Comparison of ENCODE assay signal across 11 cellular contexts in the genomic region with DNA sequence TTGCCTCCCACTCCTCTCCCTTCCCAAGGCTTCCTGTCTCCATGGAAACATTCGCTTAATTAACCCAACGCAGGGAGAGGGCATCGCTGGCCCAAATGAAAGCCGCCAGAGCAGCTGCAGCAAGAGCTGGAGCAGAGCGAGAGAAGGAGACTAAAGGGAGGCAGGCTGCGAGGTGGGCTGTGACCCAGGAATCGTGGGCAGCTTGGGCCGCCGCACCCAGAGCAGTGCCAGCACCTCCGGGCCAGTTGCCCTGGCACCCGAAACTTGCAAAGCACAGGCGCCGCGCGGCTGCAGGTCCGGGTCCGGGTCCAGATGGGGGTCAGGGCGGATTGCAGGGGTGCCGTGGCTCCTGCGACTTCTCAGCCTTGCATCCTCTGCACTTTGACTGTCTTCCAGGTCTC. TPM values are rescaled to one million over a fixed set of nuclear protein-coding genes. Genes with fewer than 3 reads are reported as not detected.
A peak's percentile ranks its signal among the peaks of the same experiment; 100 is the strongest.
DNase-seq lines count a peak whose midpoint lies in the region; ATAC-seq and TF ChIP-seq lines count a peak whose summit lies in the region.
"Had no signal": no experiment of that assay in that cellular context is flagged by ENCODE, and none has a peak within 500 bp of the region (broad histone marks: within the 10 kb centered on the region; RNA-seq: fewer than 3 reads in every experiment).

No MANE protein-coding gene starts in this region.

- H3K4me1 Mint-ChIP-seq in H9 = peaks cover 2 to 4% of the 10 kb centered on the region in 2 experiments; a peak in 2 of 4 replicates

- H2BK15ac ChIP-seq in H9 (ENCODE audit: low read depth, low read length) = no peak overlapping the region

- H2BK5ac ChIP-seq in H9 (ENCODE audit: insufficient read length, low read length) = no peak overlapping the region

- H3K23ac ChIP-seq in H9 (ENCODE audit: insufficient read length, low read depth, low read length) = no peak overlapping the region

- no peak overlapping the region for H3K14ac ChIP-seq in H9 (ENCODE audit: insufficient read depth, low read length)

- no peak overlapping the region for H3T11ph ChIP-seq in H9 (ENCODE audit: low read length)

- H3K27ac Mint-ChIP-seq in H9 = no peak overlapping the region; a peak in 1 of 7 replicates

- H3K9me3 ChIP-seq in H9 (ENCODE audit: control insufficient read depth, low read depth, low read length) (no peaks in the 10 kb centered on the region), iPS-18c (ENCODE audit: control insufficient read depth, insufficient read depth, low read length) (no peaks in the 10 kb centered on the region), stomach smooth muscle (ENCODE audit: control insufficient read depth in 2 of 2, low read length in 2 of 2) (no peaks in the 10 kb centered on the region)

- no peak overlapping the region for H3K56ac ChIP-seq in H9 (ENCODE audit: insufficient read length, low read depth, low read length)

- H2BK120ac ChIP-seq in H9 (ENCODE audit: low read depth, low read length, poor library complexity, severe bottlenecking) = no peak overlapping the region

- no peak overlapping the region for H3K4me3 Mint-ChIP-seq in H9

- no peak overlapping the region for H3K4ac ChIP-seq in H9 (ENCODE audit: low read depth, low read length)

- no peaks in the 10 kb centered on the region for H3K9me3 Mint-ChIP-seq in H9

- H2AFZ ChIP-seq in H9 (ENCODE audit: low read length) = no peak overlapping the region

- H4K5ac ChIP-seq in H9 (ENCODE audit: insufficient read length, low read depth, low read length) = no peak overlapping the region

- DNase-seq in H9 (peak; percentile 64), cardiac fibroblast (ENCODE audit: low read depth in 2 of 2) (peak in 1 of 2 donors; percentile 27), NCI-H2081 treated with DMSO at 0.1 percent for 48 hours (lab: John Stamatoyannopoulos, UW) (no peak), activated T-cell treated with anti-CD3 and anti-CD28 coated beads for 4 hours (no peak)
- DNase-seq: activated effector memory CD4-positive, alpha-beta T cell treated with Interleukin-2 at 50 U/mL for 16 hours; T-helper 2 cell had no signal

- no peak for ATAC-seq in GM19328 (IDR thresholded peaks at IDR 0.05; ENCODE audit: unreplicated experiment)
- ATAC-seq in HG02759 (IDR thresholded peaks at IDR 0.05; ENCODE audit: unreplicated experiment) = no peak

- H3K36me3 ChIP-seq in stomach smooth muscle (ENCODE audit: control insufficient read depth in 2 of 2, insufficient read depth in 2 of 2, low read length in 2 of 2) = no peaks in the 10 kb centered on the region

- peak overlapping the region; percentile 30 for H3K18ac ChIP-seq in H9 (ENCODE audit: insufficient read length, low read depth, low read length)

- no peak overlapping the region for H2BK12ac ChIP-seq in H9 (ENCODE audit: insufficient read length, low read depth, low read length)

- H4K91ac ChIP-seq in H9 (ENCODE audit: insufficient read length, low read depth, low read length) = no peak overlapping the region

- no peaks in the 10 kb centered on the region for H3K79me1 ChIP-seq in H9 (ENCODE audit: insufficient read depth, low read depth, low read length, poor library complexity, severe bottlenecking)

- no peak overlapping the region for H2BK20ac ChIP-seq in H9 (ENCODE audit: low read depth, low read length, poor library complexity, severe bottlenecking)

- H3K4me1 ChIP-seq in H9 (ENCODE audit: insufficient read depth, low read length) (no peaks in the 10 kb centered on the region), stomach smooth muscle (ENCODE audit: control insufficient read depth, insufficient read depth, low read length) (no peaks in the 10 kb centered on the region)

- no CpG with 5 or more reads among the region's 20 CpGs for WGBS in H9 (ENCODE audit: extremely low coverage, insufficient read length, low lambda C conversion rate)

- no peaks in the 10 kb centered on the region for H3K27me3 ChIP-seq in H9 (ENCODE audit: insufficient read depth, low read length)
- H3K27me3 ChIP-seq in stomach smooth muscle (ENCODE audit: control insufficient read depth in 1 of 2, insufficient read depth in 2 of 2, low read length in 2 of 2) = peaks cover 2 to 7% of the 10 kb centered on the region in 2 donors

- H3K27ac ChIP-seq in H9 (ENCODE audit: insufficient read length, low read depth, low read length) = no peak overlapping the region
- H3K27ac ChIP-seq in stomach smooth muscle (ENCODE audit: low read length) = no peak overlapping the region

- no peaks in the 10 kb centered on the region for H3K79me2 ChIP-seq in H9 (ENCODE audit: insufficient read depth, low read length)

- H3K4me3 ChIP-seq in cardiac fibroblast (replicated peaks in 1 of 2; ENCODE audit: low read depth in 2 of 2, low read length in 2 of 2) = peak overlapping the region; percentile 43 to 47
- H3K4me3 ChIP-seq in iPS-18c (ENCODE audit: insufficient read depth, low read depth, low read length) = 0 out of 2 replicates have a peak overlapping the region, but pooled peaks have one; percentile 9
- peak overlapping the region; percentile 51 to 66 for H3K4me3 ChIP-seq in stomach smooth muscle (ENCODE audit: low read length in 2 of 2)

- no peak overlapping the region for H4K8ac ChIP-seq in H9 (replicated peaks; ENCODE audit: insufficient read length, low read depth, low read length)

- no peaks in the 10 kb centered on the region for H3K27me3 Mint-ChIP-seq in H9 (ENCODE audit: low read depth)

- no peak for TF ChIP-seq CTCF in H9 (conservative IDR thresholded peaks at IDR 0.05)
- TF ChIP-seq CTCF in cardiac fibroblast (IDR thresholded peaks at IDR 0.05; ENCODE audit: low read depth, low read length) = no peak

- no peak overlapping the region for H3K4me2 ChIP-seq in H9 (ENCODE audit: insufficient read depth, insufficient read length, low read length)

- H3K9ac ChIP-seq in H9 (ENCODE audit: extremely low read depth, insufficient read length, low read length) = no peak overlapping the region
- H3K9ac ChIP-seq in stomach smooth muscle (ENCODE audit: low read length in 2 of 2) = no peak overlapping the region

- no peak overlapping the region for H2AK5ac ChIP-seq in H9 (ENCODE audit: insufficient read length, low read length)

- H3K23me2 ChIP-seq in H9 (ENCODE audit: insufficient read length, low read depth, low read length, poor library complexity, severe bottlenecking) = no peaks in the 10 kb centered on the region

- H4K20me1 ChIP-seq in H9 (ENCODE audit: control insufficient read depth, insufficient read depth, insufficient read length) = no peaks in the 10 kb centered on the region

- H3K36me3 Mint-ChIP-seq in H9 (ENCODE audit: insufficient read depth in 1 of 3, low read depth in 3 of 3) = no peaks in the 10 kb centered on the region

RNA-seq across cellular contexts. Expression of a gene that starts 43.4 kb away (rescaled TPM):
- total RNA-seq in H9 (2021) = not detected in 2 replicates
- total RNA-seq: glomerular endothelial cell had no signal
